In genomic region chr9:19284729-19285128, GRCh38 we compare ENCODE assay signal across 22 cellular contexts. TPM values are rescaled to one million over a fixed set of nuclear protein-coding genes. Genes with fewer than 3 reads are reported as not detected.
DNase-seq lines count a peak whose midpoint lies in the region; ATAC-seq, FAIRE-seq and TF ChIP-seq lines count a peak whose summit lies in the region.
"Had no signal": no experiment of that assay in that cellular context is flagged by ENCODE, and none has a peak within 500 bp of the region (broad histone marks: within the 10 kb centered on the region; RNA-seq: fewer than 3 reads in every experiment).

No MANE protein-coding gene starts in this region.

- no peak overlapping the region for H2AFZ ChIP-seq in PC-3 (ENCODE audit: low read length)
- H2AFZ ChIP-seq: GM23338 had no signal

- no peaks in the 10 kb centered on the region for H3F3A ChIP-seq in PC-3 (ENCODE audit: low read length, unreplicated experiment)

- no peak overlapping the region for H3K4me3 Mint-ChIP-seq in natural killer cell
- H3K4me3 Mint-ChIP-seq: GM23338, H9, HFFc6 had no signal

- FAIRE-seq in A549 (lab: Jason Lieb, UNC), result no peak
- FAIRE-seq: A204.1, GM12891, GM18507 had no signal

- BruUV-seq in PC-3 (replicated peaks; lab: Mats Ljungman, UMichigan), result no TSS peak

- TF ChIP-seq POLR2A in A549 (IDR thresholded peaks at IDR 0.05; ENCODE audit: low read length), result no peak

- H3K4me1 ChIP-seq in A549 (peaks cover 40% of the 10 kb centered on the region), PC-3 (ENCODE audit: insufficient read depth, low read length) (peaks cover 8% of the 10 kb centered on the region), mucosa of descending colon (ENCODE audit: low read depth) (peaks cover 10% of the 10 kb centered on the region)

- DNase-seq in A549 (ENCODE audit: low read depth in 1 of 2, low spot score in 1 of 2), result no peak
- no peak for DNase-seq in PC-3
- DNase-seq in hepatic stellate cell (ENCODE audit: low spot score), result peak; percentile 5
- DNase-seq in mucosa of descending colon, result no peak
- DNase-seq in natural killer cell, result no peak
- no peak for DNase-seq in stimulated activated naive CD8-positive, alpha-beta T cell treated with anti-CD3 and anti-CD28 coated beads, Interleukin-15, Interleukin-2, amounts not matched to agents 100 U/mL and 50 U/mL, for 24 hours
- DNase-seq in COLO829 (ENCODE audit: low spot score), result no peak
- DNase-seq: C1 segment of cervical spinal cord; Caco-2; CD4-positive, alpha-beta memory T cell; DMS153; DND-41; GDM1; H9; HFFc6 had no signal

- H3K36me3 ChIP-seq in PC-3 (ENCODE audit: low read depth, low read length) (no peaks in the 10 kb centered on the region; the same call in 1 of the 2 replicates), mucosa of descending colon (ENCODE audit: low read depth) (no peaks in the 10 kb centered on the region)

- no peak overlapping the region for H3K4me3 ChIP-seq in A549
- no peak overlapping the region for H3K4me3 ChIP-seq in PC-3 (ENCODE audit: low read length)
- no peak overlapping the region for H3K4me3 ChIP-seq in mucosa of descending colon
- H3K4me3 ChIP-seq: GM23338 had no signal

- CTCF ChIA-PET in A549 (lab: Yijun Ruan, JAX) (no interaction called here), PC-3 (lab: Charles Lee) (no interaction called here)

- H3K9me3 ChIP-seq in A549 (no peaks in the 10 kb centered on the region), PC-3 (ENCODE audit: low read length) (no peaks in the 10 kb centered on the region), mucosa of descending colon (no peaks in the 10 kb centered on the region)
- H3K9me3 ChIP-seq: Caco-2 had no signal

- TF ChIP-seq RAD21 in A549 (conservative IDR thresholded peaks at IDR 0.05 in 1 of 2, IDR thresholded peaks at IDR 0.05 in 1 of 2), result no peak

- H3K36me3 Mint-ChIP-seq in natural killer cell, result no peaks in the 10 kb centered on the region

- no peak for TF ChIP-seq EP300 in A549 (IDR thresholded peaks at IDR 0.05)

- no peaks in the 10 kb centered on the region for H3K27me3 ChIP-seq in PC-3 (ENCODE audit: low read length)

- H3K27ac ChIP-seq in A549 (no peak overlapping the region), PC-3 (ENCODE audit: low read length) (no peak overlapping the region)
- H3K27ac ChIP-seq: 22Rv1 had no signal

- H3K9me3 Mint-ChIP-seq in natural killer cell, result no peaks in the 10 kb centered on the region
- H3K9me3 Mint-ChIP-seq: CD4-positive, alpha-beta memory T cell; GM23338; H9; HFFc6 had no signal

- H3K79me2 ChIP-seq in PC-3 (ENCODE audit: low read length), result peaks cover 13% of the 10 kb centered on the region; the same call in 1 of the 2 replicates

- intact Hi-C loops in PC-3 (cut with micrococcal nuclease) (loop anchor here (10.0 kb wide), 1 partner anchor 50 kb away; the partner anchor contains the start of gene DENND4C), mucosa of descending colon (cut with DNase I, micrococcal nuclease) (no loop called here), natural killer cell (cut with micrococcal nuclease) (no loop called here)

- no peaks in the 10 kb centered on the region for H3K9me2 ChIP-seq in PC-3 (replicated peaks; ENCODE audit: low read length)

- H3K4me1 Mint-ChIP-seq in natural killer cell, result peaks cover 38 to 39% of the 10 kb centered on the region in 2 donors
- H3K4me1 Mint-ChIP-seq: GM23338, H9 had no signal

- POLR2A ChIA-PET in A549 (lab: Yijun Ruan, JAX), result no interaction called here
- POLR2A ChIA-PET in PC-3 (lab: Charles Lee; ENCODE audit: unreplicated experiment), result no interaction called here

- H3K4me2 ChIP-seq in A549 (peak overlapping the region; percentile 31), PC-3 (ENCODE audit: low read length) (no peak overlapping the region)
- H3K4me2 ChIP-seq: GM23338 had no signal

- no peak overlapping the region for H3K9ac ChIP-seq in PC-3 (ENCODE audit: low read length)

- no peak for TF ChIP-seq CTCF in A549 (IDR thresholded peaks at IDR 0.05)
- TF ChIP-seq CTCF in PC-3 (conservative IDR thresholded peaks at IDR 0.05; ENCODE audit: low read depth, low read length), result no peak
- TF ChIP-seq CTCF in mucosa of descending colon (IDR thresholded peaks at IDR 0.05), result no peak
- TF ChIP-seq CTCF in natural killer cell (IDR thresholded peaks at IDR 0.05), result no peak

- H4K20me1 ChIP-seq in PC-3 (ENCODE audit: low read length), result no peaks in the 10 kb centered on the region

- peak overlapping the region in 1 of 2 donors; percentile 7 for H3K27ac Mint-ChIP-seq in natural killer cell
- H3K27ac Mint-ChIP-seq: GM23338, HFFc6 had no signal

- H3K27me3 Mint-ChIP-seq in natural killer cell (ENCODE audit: low read depth in 2 of 2), result no peaks in the 10 kb centered on the region
- H3K27me3 Mint-ChIP-seq: CD4-positive, alpha-beta memory T cell had no signal

- ATAC-seq in A549, result no peak
- ATAC-seq in PC-3, result peak; percentile 55
- peak; percentile 71 for ATAC-seq in mucosa of descending colon
- ATAC-seq in natural killer cell, result no peak
- no peak for ATAC-seq in stimulated activated naive CD8-positive, alpha-beta T cell treated with anti-CD3 and anti-CD28 coated beads, Interleukin-15, Interleukin-2, amounts not matched to agents 100 U/mL and 50 U/mL, for 24 hours
- no peak for ATAC-seq in HG03520 (IDR thresholded peaks at IDR 0.05; ENCODE audit: unreplicated experiment)
- ATAC-seq: GM23338, HCT116 had no signal

- 20% methylated on average over 3 of the region's 3 CpGs for WGBS in A549 (ENCODE audit: missing lambda C conversion rate)

TF ChIP-seq in A549, 52 proteins besides CTCF, POLR2A, EP300 and RAD21:
- no peak for TF ChIP-seq JUN (IDR thresholded peaks at IDR 0.05)
- TF ChIP-seq CHD4 (IDR thresholded peaks at IDR 0.05; ENCODE audit: borderline replicate concordance), result no peak
- TF ChIP-seq HOXB13 (CRISPR knock-in tag; IDR thresholded peaks at IDR 0.05; ENCODE audit: low read depth), result no peak
TF ChIP-seq in A549: peak in this region for 0.

RNA-seq across cellular contexts. Expression of gene DENND4C, which starts 54.2 kb away (rescaled TPM):
- 40.9 and 44.1 TPM in 2 replicates for polyA plus RNA-seq in A549 (2011; rRNA removed)
- polyA plus RNA-seq in A549 (2012; cell fraction: cytosol; rRNA removed), result 5.9 and 6.2 TPM in 2 replicates
- polyA plus RNA-seq in A549 (2012; cell fraction: nucleus; rRNA removed), result 6.8 and 7.7 TPM in 2 replicates
- polyA plus RNA-seq in A549 (2017; fragmentation: RNase III; extraction: RNeasy Plus Mini Kit Qiagen cat#74134 plus additional on column Dnase treatment), result 15.0 to 17.4 TPM (median 16.0 TPM) in 3 replicates
- 34.6 and 48.4 TPM in 2 replicates for polyA minus RNA-seq in A549 (2011; rRNA and poly(A)+ RNA removed)
- 20.9 and 22.6 TPM in 2 replicates for total RNA-seq in PC-3 (2014; rRNA removed)
- total RNA-seq in mucosa of descending colon, result 10 to 100 TPM; 54.7 to 93.0 (median 72.3) TPM
- total RNA-seq in natural killer cell, result 100 to 1,000 TPM in 2 of 3 donors, 10 to 100 TPM in 1; 82.6 to 115 (median 100) TPM

Comparison
In these comparisons a context has a peak if more than half of its experiments do, and no peak if none do; other contexts are left out.
1. ATAC-seq: peak in PC-3 (single experiment) and mucosa of descending colon (single experiment); none in A549 (0 of 2), natural killer cell (0 of 3), stimulated activated naive CD8-positive, alpha-beta T cell treated with anti-CD3 and anti-CD28 coated beads, Interleukin-15, Interleukin-2, amounts not matched to agents 100 U/mL and 50 U/mL, for 24 hours (single experiment) and HG03520 (single experiment).